ENCODE assay signal across 27 cellular contexts in the genomic region with DNA sequence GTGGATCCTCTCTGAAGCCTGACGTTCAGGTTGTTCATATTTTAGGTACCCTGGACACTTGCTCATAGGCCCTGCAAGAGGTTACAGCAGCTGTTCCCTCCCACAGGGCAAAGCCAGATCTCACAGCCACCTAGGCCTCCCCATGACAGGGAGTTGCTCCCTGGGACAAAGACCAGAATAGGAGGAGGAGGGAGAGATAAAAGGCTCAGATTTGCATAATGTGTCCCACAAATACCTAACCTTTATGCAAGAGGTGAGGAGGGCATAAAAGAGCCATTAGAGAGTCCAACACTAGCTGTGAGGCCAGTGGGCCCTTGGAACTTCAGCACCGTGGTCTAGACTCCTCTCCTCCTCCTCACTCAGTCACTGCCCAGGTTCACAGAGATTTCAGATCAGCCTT. TPM values are rescaled to one million over a fixed set of nuclear protein-coding genes. Genes with fewer than 3 reads are reported as not detected.
"Had no signal": no experiment of that assay in that cellular context is flagged by ENCODE, and none has a peak within 500 bp of the region (broad histone marks: within the 10 kb centered on the region; RNA-seq: fewer than 3 reads in every experiment).

No MANE protein-coding gene starts in this region.

- ATAC-seq: activated CD8-positive, alpha-beta T cell treated with anti-CD3 and anti-CD28 coated beads for 36 hours; activated naive CD8-positive, alpha-beta T cell treated with anti-CD3 and anti-CD28 coated beads, Interleukin-2, amount 50 U/mL, for 24 hours; activated T-cell treated with anti-CD3 and anti-CD28 coated beads, Interleukin-2, amount 50 U/mL, for 4 hours; activated T-helper 17 cell treated with anti-CD3 and anti-CD28 coated beads, Interleukin-2, amount 50 U/mL, for 72 hours; gastrocnemius medialis; left lobe of liver; lower lobe of right lung; natural killer cell; right cardiac atrium; upper lobe of right lung had no signal

- H3K36me3 ChIP-seq: breast epithelium, gastrocnemius medialis, lower lobe of right lung, suprapubic skin, tibial artery, upper lobe of right lung had no signal

- H3K27me3 ChIP-seq: breast epithelium, gastrocnemius medialis, tibial artery, upper lobe of right lung had no signal

- DNase-seq: activated B cell treated with CpG ODN at 0.5 μM for 24 hours; activated CD4-positive, alpha-beta T cell treated with anti-CD3 and anti-CD28 coated beads, Interleukin-2, amount 50 U/mL, for 1 hour; activated CD8-positive, alpha-beta T cell treated with anti-CD3 and anti-CD28 coated beads for 36 hours; activated gamma-delta T cell treated with Interleukin-2 at 50 U/mL for 16 hours; activated naive CD8-positive, alpha-beta T cell treated with anti-CD3 and anti-CD28 coated beads, Interleukin-2, amount 50 U/mL, for 24 hours; activated T-cell treated with anti-CD3 and anti-CD28 coated beads, Interleukin-2, amount 50 U/mL, for 4 hours; effector CD8-positive, alpha-beta T cell; gastrocnemius medialis; glutamatergic neuron; kidney glomerular epithelial cell; lower lobe of right lung; mesenchymal stem cell; natural killer cell; posterior cingulate gyrus; right cardiac atrium; stimulated activated CD4-positive, alpha-beta T cell treated with anti-CD3 and anti-CD28 coated beads, Interleukin-15, amount 100 ng/mL, for 24 hours; stimulated activated CD4-positive, alpha-beta T cell treated with anti-CD3 and anti-CD28 coated beads, Interleukin-2, amount 100 ng/mL, for 24 hours; stimulated activated naive CD4-positive, alpha-beta T cell; T-helper 2 cell; tibial artery; upper lobe of right lung had no signal

- H3K9me3 ChIP-seq: breast epithelium, gastrocnemius medialis, suprapubic skin, upper lobe of right lung had no signal

- H3K27ac ChIP-seq: breast epithelium, gastrocnemius medialis, lower lobe of right lung, suprapubic skin, tibial artery, upper lobe of right lung had no signal

- H3K4me1 ChIP-seq: breast epithelium, gastrocnemius medialis, lower lobe of right lung, suprapubic skin, tibial artery, upper lobe of right lung had no signal

- H3K4me3 ChIP-seq: breast epithelium, gastrocnemius medialis, lower lobe of right lung, suprapubic skin, tibial artery, upper lobe of right lung had no signal

RNA-seq across cellular contexts. Expression of a gene that starts 45.3 kb away (rescaled TPM):
- total RNA-seq: activated B cell treated with CpG ODN at 0.5 μM for 24 hours; activated CD8-positive, alpha-beta T cell treated with anti-CD3 and anti-CD28 coated beads for 36 hours; activated T-cell treated with anti-CD3 and anti-CD28 coated beads, Interleukin-2, amount 50 U/mL, for 4 hours; activated T-helper 17 cell treated with anti-CD3 and anti-CD28 coated beads, Interleukin-2, amount 50 U/mL, for 72 hours; breast epithelium; epithelial cell of proximal tubule; gastrocnemius medialis; left lobe of liver; lower lobe of right lung; natural killer cell; osteoblast; right cardiac atrium; suprapubic skin; upper lobe of right lung had no signal
- polyA plus RNA-seq: right cardiac atrium had no signal
